Comparison of ENCODE assay signal across 8 cellular contexts in genomic region chr11:59669611-59670009, GRCh38. TPM values are rescaled to one million over a fixed set of nuclear protein-coding genes. Genes with fewer than 3 reads are reported as not detected.
DNase-seq lines count a peak whose midpoint lies in the region; ATAC-seq and TF ChIP-seq lines count a peak whose summit lies in the region.

No MANE protein-coding gene starts in this region.

- H3K4me3 Mint-ChIP-seq in naive thymus-derived CD4-positive, alpha-beta T cell, result peak overlapping the region; percentile 83 to 100 (median 96)

- POLR2A ChIA-PET in naive thymus-derived CD4-positive, alpha-beta T cell (lab: Charles Lee), result interaction anchor here (0.6 to 7.1 kb wide), 28 partner anchors 7 to 1318 kb away, joined by 3 to 89 read pairs (median 3); partner anchors contain the start of genes OSBP and STX3

- H3K36me3 Mint-ChIP-seq in naive thymus-derived CD4-positive, alpha-beta T cell, result peaks cover 0 to 18% (median 12%) of the 10 kb centered on the region in 5 donors

- peak overlapping the region; percentile 91 to 98 (median 94) for H3K4me3 ChIP-seq in esophagus squamous epithelium
- peak overlapping the region; percentile 94 for H3K4me3 ChIP-seq in naive thymus-derived CD4-positive, alpha-beta T cell (ENCODE audit: low read length)

- no peaks in the 10 kb centered on the region for H3K9me3 ChIP-seq in esophagus squamous epithelium
- no peaks in the 10 kb centered on the region for H3K9me3 ChIP-seq in naive thymus-derived CD4-positive, alpha-beta T cell (ENCODE audit: control insufficient read depth in 2 of 3, low read length in 3 of 3)

- no peak for TF ChIP-seq CTCF in esophagus squamous epithelium (IDR thresholded peaks at IDR 0.05)

- ATAC-seq in GM19438 (IDR thresholded peaks at IDR 0.05; ENCODE audit: low read depth, unreplicated experiment), result peak; percentile 26
- no peak for ATAC-seq in naive thymus-derived CD4-positive, alpha-beta T cell
- ATAC-seq in HG03097 (IDR thresholded peaks at IDR 0.05; ENCODE audit: low FRiP score, unreplicated experiment), result no peak

- DNase-seq in AG08395 (ENCODE audit: low spot score) (peak; percentile 42), SK-MEL-5 (ENCODE audit: low read depth, low spot score) (peak; percentile 53), esophagus squamous epithelium (lab: John Stamatoyannopoulos, UW) (no peak), germinal center (ENCODE audit: low spot score) (no peak), NCI-H446 (lab: John Stamatoyannopoulos, UW) (no peak)
- peak in 1 of 9 donors; percentile 45 for DNase-seq in naive thymus-derived CD4-positive, alpha-beta T cell

- in situ Hi-C loops in SK-MEL-5 (cut with HindIII; ENCODE audit: low pct_unique_long_range_greater_than_20kb, low sequenced_read_pairs), result no loop called here

- peaks cover 13 to 32% (median 22%) of the 10 kb centered on the region in 3 donors for H3K4me1 ChIP-seq in esophagus squamous epithelium
- H3K4me1 ChIP-seq in naive thymus-derived CD4-positive, alpha-beta T cell (ENCODE audit: control insufficient read depth in 2 of 2, insufficient read depth in 2 of 2, low read length in 2 of 2), result peaks cover 17 to 23% of the 10 kb centered on the region in 2 donors

- H3K27ac ChIP-seq in esophagus squamous epithelium, result peak overlapping the region; percentile 97 to 99 (median 98)
- peak overlapping the region; percentile 98 for H3K27ac ChIP-seq in naive thymus-derived CD4-positive, alpha-beta T cell (ENCODE audit: low read depth, low read length)

- intact Hi-C loops in esophagus squamous epithelium (cut with DNase I), result loop anchor here (5.0 to 10.0 kb wide), 3 partner anchors 57 to 135 kb away; no protein-coding TSS in a partner anchor
- intact Hi-C loops in naive thymus-derived CD4-positive, alpha-beta T cell (cut with micrococcal nuclease), result loop anchor here (1.0 to 5.0 kb wide), 13 partner anchors 53 to 1957 kb away; partner anchors contain the start of genes MRPL16 (in 2 of the 2), CPSF7 (in 1 of the 2), MED19 (in 1 of the 2) and STX3 (in 1 of the 2)

- no peaks in the 10 kb centered on the region for H3K27me3 ChIP-seq in esophagus squamous epithelium
- H3K27me3 ChIP-seq in naive thymus-derived CD4-positive, alpha-beta T cell (ENCODE audit: control insufficient read depth in 2 of 2, insufficient read depth in 2 of 2, low read length in 2 of 2), result no peaks in the 10 kb centered on the region

- CTCF ChIA-PET in naive thymus-derived CD4-positive, alpha-beta T cell (lab: Charles Lee), result interaction anchor here (0.6 to 1.6 kb wide), 3 partner anchors 40 to 97 kb away, joined by 3 to 6 read pairs (median 5); partner anchors contain the start of gene OSBP

- no peak for TF ChIP-seq POLR2A in esophagus squamous epithelium (IDR thresholded peaks at IDR 0.05)

- peaks cover 0 to 2% (median 0%) of the 10 kb centered on the region in 5 donors for H3K27me3 Mint-ChIP-seq in naive thymus-derived CD4-positive, alpha-beta T cell

- WGBS in esophagus squamous epithelium, 2 donors, result 7 to 12% methylated on average over 10 to 11 of the region's 22 CpGs

- H3K4me1 Mint-ChIP-seq in naive thymus-derived CD4-positive, alpha-beta T cell, result peaks cover 29 to 45% (median 38%) of the 10 kb centered on the region in 7 donors

- H3K27ac Mint-ChIP-seq in naive thymus-derived CD4-positive, alpha-beta T cell, result peak overlapping the region; percentile 97 to 100 (median 99)

- no peaks in the 10 kb centered on the region for H3K9me3 Mint-ChIP-seq in naive thymus-derived CD4-positive, alpha-beta T cell

- H3K36me3 ChIP-seq in esophagus squamous epithelium, result peaks cover 4 to 22% (median 9%) of the 10 kb centered on the region in 3 donors
- peaks cover 4 to 18% (median 7%) of the 10 kb centered on the region in 3 experiments for H3K36me3 ChIP-seq in naive thymus-derived CD4-positive, alpha-beta T cell (ENCODE audit: control insufficient read depth in 2 of 3, insufficient read depth in 3 of 3, low read length in 3 of 3)

RNA-seq across cellular contexts. Expression of gene PATL1, which starts 0.8 kb away (rescaled TPM):
- 18.4 and 21.0 TPM in 2 replicates for total RNA-seq in SK-MEL-5 (2014; rRNA removed; shearing (Covaris generic))
- 38.9 and 43.2 TPM in 2 replicates for polyA plus RNA-seq in SK-MEL-5 (2015; cell fraction: cytosol; rRNA removed)
- 50.4 and 53.8 TPM in 2 replicates for polyA plus RNA-seq in SK-MEL-5 (2015; cell fraction: nucleus; rRNA removed)
- total RNA-seq in esophagus squamous epithelium, result 10 to 100 TPM; 11.2 to 17.9 (median 15.3) TPM
- total RNA-seq in naive thymus-derived CD4-positive, alpha-beta T cell, result 10 to 100 TPM; 40.6 to 60.1 (median 45.3) TPM
- polyA plus RNA-seq in naive thymus-derived CD4-positive, alpha-beta T cell, result 1 to 10 TPM; 5.7 to 7.6 TPM

RNA-seq across cellular contexts. Expression of gene OR10V1, which starts 44.0 kb away (rescaled TPM):
- not detected in 2 replicates for total RNA-seq in SK-MEL-5 (2014; rRNA removed; shearing (Covaris generic))
- polyA plus RNA-seq in SK-MEL-5 (2015; cell fraction: cytosol; rRNA removed), result not detected in 2 replicates
- not detected in 2 replicates for polyA plus RNA-seq in SK-MEL-5 (2015; cell fraction: nucleus; rRNA removed)
- not detected for total RNA-seq in esophagus squamous epithelium
- total RNA-seq in naive thymus-derived CD4-positive, alpha-beta T cell, result not detected
- not detected for polyA plus RNA-seq in naive thymus-derived CD4-positive, alpha-beta T cell

RNA-seq across cellular contexts. Expression of gene OSBP, which starts 54.0 kb away (rescaled TPM):
- total RNA-seq in SK-MEL-5 (2014; rRNA removed; shearing (Covaris generic)), result 17.8 and 21.1 TPM in 2 replicates
- polyA plus RNA-seq in SK-MEL-5 (2015; cell fraction: cytosol; rRNA removed), result 18.9 and 24.9 TPM in 2 replicates
- polyA plus RNA-seq in SK-MEL-5 (2015; cell fraction: nucleus; rRNA removed), result 14.0 and 15.4 TPM in 2 replicates
- total RNA-seq in esophagus squamous epithelium, result 10 to 100 TPM; 19.4 to 28.8 (median 23.3) TPM
- 10 to 100 TPM; 39.8 to 57.6 (median 52.4) TPM for total RNA-seq in naive thymus-derived CD4-positive, alpha-beta T cell
- polyA plus RNA-seq in naive thymus-derived CD4-positive, alpha-beta T cell, result 10 to 100 TPM; 21.0 to 34.5 TPM

Comparison
In these comparisons a context has a peak if more than half of its experiments do, and no peak if none do; other contexts are left out.
1. DNase-seq: peak in AG08395 (single experiment) and SK-MEL-5 (single experiment); none in esophagus squamous epithelium (single experiment), germinal center (single experiment) and NCI-H446 (0 of 2).